17 cellular contexts compared by ENCODE assay signal in genomic region chr9:90459321-90459720, GRCh38.
DNase-seq lines count a peak whose midpoint lies in the region; ATAC-seq and TF ChIP-seq lines count a peak whose summit lies in the region.
"Had no signal": no experiment of that assay in that cellular context is flagged by ENCODE, and none has a peak within 500 bp of the region (broad histone marks: within the 10 kb centered on the region; RNA-seq: fewer than 3 reads in every experiment).

No MANE protein-coding gene starts in this region.

- no peak for DNase-seq in transverse colon
- DNase-seq in NCI-H1436 (lab: John Stamatoyannopoulos, UW), result no peak
- no peak for DNase-seq in mesendoderm
- DNase-seq: activated CD4-positive, alpha-beta T cell treated with anti-CD3 and anti-CD28 coated beads, Interleukin-2, amount 50 U/mL, for 4 hours; activated naive CD8-positive, alpha-beta T cell treated with anti-CD3 and anti-CD28 coated beads, Interleukin-2, amount 10 ng/mL, durations not matched to agents 7 days and 5 days; activated T-cell treated with anti-CD3 and anti-CD28 coated beads, Interleukin-2, amount 50 U/mL, for 24 hours; dorsolateral prefrontal cortex; NCI-H2107; NCI-H774; Peyer's patch; SW 1271 had no signal

- H2BK120ac ChIP-seq in mesendoderm (ENCODE audit: low read depth, low read length), result no peak overlapping the region

- H2AK5ac ChIP-seq in mesendoderm (ENCODE audit: low read length), result no peak overlapping the region

- no peak for TF ChIP-seq POLR2A in transverse colon (IDR thresholded peaks at IDR 0.05)

- no peaks in the 10 kb centered on the region for H3K79me2 ChIP-seq in mesendoderm (ENCODE audit: control insufficient read depth, insufficient read depth, low read length)

- H3K4me3 ChIP-seq in transverse colon (no peak overlapping the region), mesendoderm (ENCODE audit: low read length) (no peak overlapping the region)
- H3K4me3 ChIP-seq: dorsolateral prefrontal cortex, esophagus muscularis mucosa, Peyer's patch had no signal

- 38 to 74% methylated on average over 4 of the region's 4 CpGs for WGBS in transverse colon (ENCODE audit: low coverage in 1 of 2), 2 donors
- 100% methylated on average over 1 of the region's 4 CpGs for WGBS in mesendoderm (ENCODE audit: extremely low coverage, insufficient coverage, low lambda C conversion rate)

- H3K79me1 ChIP-seq in mesendoderm (ENCODE audit: low read length), result no peaks in the 10 kb centered on the region

- H3K27ac ChIP-seq in transverse colon (no peak overlapping the region), mesendoderm (ENCODE audit: low read depth, low read length) (no peak overlapping the region)
- H3K27ac ChIP-seq: dorsolateral prefrontal cortex, esophagus muscularis mucosa, Peyer's patch had no signal

- intact Hi-C loops in transverse colon (cut with DNase I; ENCODE audit: low total_unique reads), result no loop called here

- no peak overlapping the region for H2BK15ac ChIP-seq in mesendoderm (replicated peaks; ENCODE audit: low read depth)

- no peaks in the 10 kb centered on the region for H3K27me3 ChIP-seq in transverse colon
- no peaks in the 10 kb centered on the region for H3K27me3 ChIP-seq in mesendoderm (ENCODE audit: insufficient read depth, low read length, poor library complexity)
- H3K27me3 ChIP-seq: dorsolateral prefrontal cortex, Peyer's patch had no signal

- no peak overlapping the region for H4K8ac ChIP-seq in mesendoderm (ENCODE audit: low read depth, low read length)

- H3K9me3 ChIP-seq in transverse colon, result no peaks in the 10 kb centered on the region
- H3K9me3 ChIP-seq: esophagus muscularis mucosa, Peyer's patch had no signal

- no peak overlapping the region for H3K18ac ChIP-seq in mesendoderm (ENCODE audit: low read length)

- no peak overlapping the region for H4K5ac ChIP-seq in mesendoderm (ENCODE audit: low read length)

- no peak overlapping the region for H3K9ac ChIP-seq in mesendoderm (ENCODE audit: low read length)

- H3K4me1 ChIP-seq in transverse colon, result peaks cover 0 to 12% (median 0%) of the 10 kb centered on the region in 4 donors
- H3K4me1 ChIP-seq in mesendoderm (ENCODE audit: control insufficient read depth, low read depth, low read length), result no peaks in the 10 kb centered on the region
- H3K4me1 ChIP-seq: esophagus muscularis mucosa, Peyer's patch had no signal

- H3K4ac ChIP-seq in mesendoderm (ENCODE audit: low read depth, low read length), result no peak overlapping the region

- ATAC-seq in GM18502 (IDR thresholded peaks at IDR 0.05; ENCODE audit: poor library complexity, unreplicated experiment) (peak; percentile 79), GM19452 (IDR thresholded peaks at IDR 0.05; ENCODE audit: unreplicated experiment) (peak; percentile 66), HG02678 (IDR thresholded peaks at IDR 0.05; ENCODE audit: unreplicated experiment) (peak; percentile 86), HG03432 (IDR thresholded peaks at IDR 0.05; ENCODE audit: unreplicated experiment) (peak; percentile 77), GM18907 (IDR thresholded peaks at IDR 0.05; ENCODE audit: unreplicated experiment) (no peak)

- no peak for TF ChIP-seq EP300 in transverse colon (IDR thresholded peaks at IDR 0.05; ENCODE audit: low read depth)

- H3K23ac ChIP-seq in mesendoderm (ENCODE audit: low read length), result no peak overlapping the region

- in situ Hi-C loops in transverse colon (cut with MboI; ENCODE audit: low pct_ligation_motif_present in 1 of 4, low pct_unique_long_range_greater_than_20kb in 1 of 4, low sequenced_read_pairs in 3 of 4), result loop anchor here in 1 of 4 donors (25.0 kb wide), 1 partner anchor 322 kb away; no protein-coding TSS in a partner anchor

- no peak overlapping the region for H3K56ac ChIP-seq in mesendoderm (ENCODE audit: low read length)

- H2BK5ac ChIP-seq in mesendoderm (ENCODE audit: low read length), result no peak overlapping the region

- H3K4me2 ChIP-seq in mesendoderm (ENCODE audit: low read length), result no peak overlapping the region

- H3K36me3 ChIP-seq in transverse colon (no peaks in the 10 kb centered on the region), mesendoderm (ENCODE audit: control insufficient read depth, insufficient read depth, low read length) (no peaks in the 10 kb centered on the region)
- H3K36me3 ChIP-seq: esophagus muscularis mucosa, Peyer's patch had no signal

- no peak for TF ChIP-seq CTCF in transverse colon (IDR thresholded peaks at IDR 0.05)
